Comparison of ENCODE assay signal across 26 cellular contexts in the genomic region with DNA sequence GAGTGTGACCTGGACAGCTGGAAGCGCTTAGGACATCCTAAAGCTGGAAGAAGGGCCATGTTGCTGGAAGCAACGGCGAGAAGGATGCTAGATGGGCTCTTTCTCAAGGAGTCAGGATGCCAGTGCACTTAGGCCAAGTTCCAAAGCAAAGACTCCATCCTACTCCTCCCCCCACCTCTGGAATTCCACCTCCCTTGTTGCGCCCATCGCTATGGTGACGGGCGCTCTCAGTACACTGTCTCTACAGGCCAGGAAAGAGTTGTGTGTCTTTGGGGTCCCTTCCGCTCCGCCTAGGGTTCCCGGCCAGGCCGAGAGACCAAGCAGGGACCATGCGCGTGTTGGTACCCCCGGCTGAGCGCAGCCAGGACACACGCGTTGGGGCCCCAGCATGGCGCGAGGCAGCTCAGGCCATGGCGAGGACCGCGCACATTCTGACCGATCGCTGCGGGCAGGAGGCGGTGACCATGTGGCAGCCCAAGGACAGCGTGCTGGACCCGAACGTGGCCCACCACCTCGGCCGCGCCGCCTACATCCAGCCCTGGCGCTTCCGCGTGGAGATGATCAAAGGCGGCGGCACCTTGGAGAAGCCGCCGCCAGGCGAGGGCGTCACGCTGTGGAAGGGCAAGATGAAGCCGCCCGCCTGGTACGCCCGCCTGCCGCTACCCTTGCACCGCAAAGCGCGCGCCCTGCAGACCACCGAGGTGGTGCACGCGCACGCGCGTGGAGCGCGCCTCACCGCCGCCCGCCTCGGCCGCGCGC. TPM values are rescaled to one million over a fixed set of nuclear protein-coding genes. Genes with fewer than 3 reads are reported as not detected.
DNase-seq lines count a peak whose midpoint lies in the region; ATAC-seq and TF ChIP-seq lines count a peak whose summit lies in the region.
"Had no signal": no experiment of that assay in that cellular context is flagged by ENCODE, and none has a peak within 500 bp of the region (broad histone marks: within the 10 kb centered on the region; RNA-seq: fewer than 3 reads in every experiment).

No MANE protein-coding gene starts in this region.

- no peak overlapping the region for H4K91ac ChIP-seq in neuronal stem cell (ENCODE audit: low read depth, low read length, poor library complexity)

- H3K79me1 ChIP-seq in neuronal stem cell (ENCODE audit: low read depth, low read length): no peaks in the 10 kb centered on the region

- H3K36me3 ChIP-seq in GM23338 (ENCODE audit: insufficient read depth) (no peaks in the 10 kb centered on the region), iPS DF 6.9 (ENCODE audit: control insufficient read depth, insufficient read depth, low read length) (no peaks in the 10 kb centered on the region), neuronal stem cell (replicated peaks in 1 of 2; ENCODE audit: control insufficient read depth in 2 of 2, insufficient read depth in 2 of 2, low read length in 2 of 2) (no peaks in the 10 kb centered on the region)

- peak overlapping the region; percentile 90 for H3K18ac ChIP-seq in neuronal stem cell (ENCODE audit: low read length)

- no peak overlapping the region for H3K27ac ChIP-seq in GM23338 (ENCODE audit: low read depth)
- H3K27ac ChIP-seq in iPS DF 6.9 (ENCODE audit: low read length): no peak overlapping the region
- peak overlapping the region; percentile 45 for H3K27ac ChIP-seq in neuronal stem cell (replicated peaks; ENCODE audit: low read length)
- H3K27ac ChIP-seq: KMS-11, PC-9 had no signal

- H3K27me3 ChIP-seq in GM23338 (ENCODE audit: insufficient read depth) (peaks cover 51% of the 10 kb centered on the region), iPS DF 6.9 (ENCODE audit: control insufficient read depth, insufficient read depth, low read length) (peaks cover 3% of the 10 kb centered on the region; the same call in 1 of the 2 replicates), neuronal stem cell (ENCODE audit: control insufficient read depth in 3 of 3, insufficient read depth in 3 of 3, low read depth in 1 of 3, low read length in 3 of 3) (peaks cover 0 to 24% (median 12%) of the 10 kb centered on the region in 3 experiments)

- no peak overlapping the region for H3K14ac ChIP-seq in neuronal stem cell (ENCODE audit: low read length)

- H2BK15ac ChIP-seq in neuronal stem cell (ENCODE audit: low read length): peak overlapping the region; percentile 8

- no CpG with 5 or more reads among the region's 67 CpGs for WGBS in iPS DF 6.9 (ENCODE audit: insufficient coverage, insufficient read length)
- WGBS in neuronal stem cell (ENCODE audit: extremely low coverage in 2 of 2, insufficient read length in 2 of 2, insufficient replicate concordance in 1 of 2), 2 donors: no CpG with 5 or more reads among the region's 67 CpGs

- H3K4me1 ChIP-seq in GM23338 (ENCODE audit: insufficient read depth): no peaks in the 10 kb centered on the region
- H3K4me1 ChIP-seq in iPS DF 6.9 (ENCODE audit: control insufficient read depth, insufficient read depth, low read length): peaks cover 2% of the 10 kb centered on the region; the same call in 1 of the 2 replicates
- peaks cover 5 to 6% of the 10 kb centered on the region in 2 donors for H3K4me1 ChIP-seq in neuronal stem cell (ENCODE audit: control insufficient read depth in 2 of 2, insufficient read depth in 1 of 2, low read depth in 1 of 2, low read length in 2 of 2)

- H3K4me2 ChIP-seq in GM23338: peak overlapping the region; percentile 90
- peak overlapping the region; percentile 95 for H3K4me2 ChIP-seq in neuronal stem cell (ENCODE audit: insufficient read depth, low read length, poor library complexity, severe bottlenecking)
- H3K4me2 ChIP-seq: KMS-11, PC-9 had no signal

- no peak overlapping the region; the same call in 1 of the 2 replicates for H3K27ac Mint-ChIP-seq in GM23338
- no peak overlapping the region for H3K27ac Mint-ChIP-seq in activated naive CD8-positive, alpha-beta T cell treated with anti-CD3 and anti-CD28 coated beads, Interleukin-2, amount 50 U/mL, for 24 hours
- H3K27ac Mint-ChIP-seq: activated naive CD8-positive, alpha-beta T cell; activated T-helper 1 cell treated with anti-CD3 and anti-CD28 coated beads, Interleukin-12 subunit alpha, Interleukin-12 subunit beta, Interleukin-2, Interleukin-4 antibody, amounts not matched to agents 30 ng/mL and 10 ng/mL and 1 ng/mL, durations not matched to agents 14 hours and 24 hours and 36 hours; natural killer cell treated with Interleukin-12 subunit alpha and Interleukin-12 subunit beta and Interleukin-15 and Interleukin-18, amount 100 ng/mL, for 72 hours; type B pancreatic cell had no signal

- no peak overlapping the region for H2BK5ac ChIP-seq in neuronal stem cell (ENCODE audit: low read length)

- H3K9me3 ChIP-seq in iPS DF 6.9 (ENCODE audit: control insufficient read depth, insufficient read depth, low read length): no peaks in the 10 kb centered on the region
- H3K9me3 ChIP-seq in neuronal stem cell (replicated peaks in 1 of 2; ENCODE audit: control insufficient read depth in 2 of 2, insufficient read depth in 1 of 2, low read depth in 1 of 2, low read length in 2 of 2): no peaks in the 10 kb centered on the region

- no peaks in the 10 kb centered on the region for H3K36me3 Mint-ChIP-seq in GM23338 (ENCODE audit: low read depth)
- no peaks in the 10 kb centered on the region for H3K36me3 Mint-ChIP-seq in activated naive CD8-positive, alpha-beta T cell treated with anti-CD3 and anti-CD28 coated beads, Interleukin-2, amount 50 U/mL, for 24 hours (ENCODE audit: low read depth)
- H3K36me3 Mint-ChIP-seq: activated naive CD8-positive, alpha-beta T cell; natural killer cell treated with Interleukin-12 subunit alpha and Interleukin-12 subunit beta and Interleukin-15 and Interleukin-18, amount 100 ng/mL, for 72 hours; type B pancreatic cell had no signal

- H3K4me3 ChIP-seq in GM23338 (peak overlapping the region; percentile 76), iPS DF 6.9 (ENCODE audit: low read length) (peak overlapping the region; percentile 36; the same call in 1 of the 2 replicates), neuronal stem cell (ENCODE audit: low read length in 2 of 2) (peak overlapping the region; percentile 30 to 80)
- H3K4me3 ChIP-seq: PC-9 had no signal

- H3K79me2 ChIP-seq in GM23338 (replicated peaks; ENCODE audit: insufficient read depth): no peaks in the 10 kb centered on the region

- H3K4ac ChIP-seq in neuronal stem cell (ENCODE audit: low read length): no peak overlapping the region

- H3K23ac ChIP-seq in neuronal stem cell (ENCODE audit: low read depth, low read length, poor library complexity): peak overlapping the region; percentile 0

- H3K9me2 ChIP-seq in GM23338 (ENCODE audit: insufficient read depth): no peaks in the 10 kb centered on the region

- H3F3A ChIP-seq in GM23338 (replicated peaks; ENCODE audit: low read depth): no peaks in the 10 kb centered on the region

- peaks cover 41% of the 10 kb centered on the region for H3K27me3 Mint-ChIP-seq in GM23338 (ENCODE audit: insufficient read depth, low read depth, poor library complexity)
- H3K27me3 Mint-ChIP-seq in activated naive CD8-positive, alpha-beta T cell treated with anti-CD3 and anti-CD28 coated beads, Interleukin-2, amount 50 U/mL, for 24 hours: peaks cover 31% of the 10 kb centered on the region

- no peak overlapping the region for H2BK120ac ChIP-seq in neuronal stem cell (ENCODE audit: low read depth, low read length)

- DNase-seq in GM23338 (ENCODE audit: low spot score): peak; percentile 94
- DNase-seq in activated naive CD8-positive, alpha-beta T cell treated with anti-CD3 and anti-CD28 coated beads, Interleukin-2, amount 50 U/mL, for 24 hours: peak; percentile 2
- peak; percentile 47 for DNase-seq in iPS DF 6.9 (ENCODE audit: low read depth, low spot score)
- peak; percentile 77 for DNase-seq in neuronal stem cell (ENCODE audit: low spot score)
- no peak for DNase-seq in NCI-H1092 (lab: John Stamatoyannopoulos, UW)
- no peak for DNase-seq in NCI-H1417 (lab: John Stamatoyannopoulos, UW)
- DNase-seq in NCI-H524 (lab: John Stamatoyannopoulos, UW): no peak
- DNase-seq: dermis blood vessel endothelial cell; HCEC 1CT; NCI-H1092 treated with DMSO at 0.1 percent for 48 hours; NCI-H748 treated with DMSO at 0.1 percent for 48 hours; PC-9; stimulated activated CD4-positive, alpha-beta T cell treated with anti-CD3 and anti-CD28 coated beads, Interleukin-15, amount 100 ng/mL, for 24 hours; stimulated activated naive CD4-positive, alpha-beta T cell had no signal

- ATAC-seq in GM23338: peak; percentile 94
- no peak for ATAC-seq in activated naive CD8-positive, alpha-beta T cell treated with anti-CD3 and anti-CD28 coated beads, Interleukin-2, amount 50 U/mL, for 24 hours
- no peak for ATAC-seq in GM18502 (IDR thresholded peaks at IDR 0.05; ENCODE audit: poor library complexity, unreplicated experiment)
- ATAC-seq: esophagus mucosa had no signal

- peaks cover 4% of the 10 kb centered on the region for H4K20me1 ChIP-seq in GM23338 (replicated peaks; ENCODE audit: insufficient read depth)

- H3K9ac ChIP-seq in neuronal stem cell (ENCODE audit: low read depth, low read length, poor library complexity): peak overlapping the region; percentile 89
- H3K9ac ChIP-seq: KMS-11 had no signal

- H2AFZ ChIP-seq in GM23338: peak overlapping the region; percentile 95
- H2AFZ ChIP-seq in neuronal stem cell (ENCODE audit: low read length): peak overlapping the region; percentile 82
- H2AFZ ChIP-seq: PC-9 had no signal

- H4K8ac ChIP-seq in neuronal stem cell (ENCODE audit: low read depth, low read length): no peak overlapping the region

- peak overlapping the region; percentile 0 for H2BK12ac ChIP-seq in neuronal stem cell (ENCODE audit: low read length)

- 0 out of 4 replicates have a peak, but pooled peaks of 1 of the 2 experiments have one; percentile 14 for TF ChIP-seq CTCF in GM23338 (conservative IDR thresholded peaks at IDR 0.05; ENCODE audit: low read depth in 2 of 2)

- no peak overlapping the region for H2AK5ac ChIP-seq in neuronal stem cell (ENCODE audit: low read depth, low read length)

- H3K9me3 Mint-ChIP-seq in GM23338: no peaks in the 10 kb centered on the region; the same call in 1 of the 3 replicates
- H3K9me3 Mint-ChIP-seq in activated naive CD8-positive, alpha-beta T cell treated with anti-CD3 and anti-CD28 coated beads, Interleukin-2, amount 50 U/mL, for 24 hours: peaks cover 3% of the 10 kb centered on the region
- H3K9me3 Mint-ChIP-seq: activated T-helper 1 cell treated with anti-CD3 and anti-CD28 coated beads, Interleukin-12 subunit alpha, Interleukin-12 subunit beta, Interleukin-2, Interleukin-4 antibody, amounts not matched to agents 30 ng/mL and 10 ng/mL and 1 ng/mL, durations not matched to agents 14 hours and 24 hours and 36 hours; natural killer cell treated with Interleukin-12 subunit alpha and Interleukin-12 subunit beta and Interleukin-15 and Interleukin-18, amount 100 ng/mL, for 72 hours; type B pancreatic cell had no signal

- peaks cover 4% of the 10 kb centered on the region; the same call in 2 of the 3 replicates for H3K4me1 Mint-ChIP-seq in GM23338
- no peaks in the 10 kb centered on the region for H3K4me1 Mint-ChIP-seq in activated naive CD8-positive, alpha-beta T cell treated with anti-CD3 and anti-CD28 coated beads, Interleukin-2, amount 50 U/mL, for 24 hours

- H3K4me3 Mint-ChIP-seq in GM23338: peak overlapping the region; percentile 80
- no peak overlapping the region for H3K4me3 Mint-ChIP-seq in activated naive CD8-positive, alpha-beta T cell treated with anti-CD3 and anti-CD28 coated beads, Interleukin-2, amount 50 U/mL, for 24 hours
- H3K4me3 Mint-ChIP-seq: activated naive CD8-positive, alpha-beta T cell; activated T-helper 1 cell treated with anti-CD3 and anti-CD28 coated beads, Interleukin-12 subunit alpha, Interleukin-12 subunit beta, Interleukin-2, Interleukin-4 antibody, amounts not matched to agents 30 ng/mL and 10 ng/mL and 1 ng/mL, durations not matched to agents 14 hours and 24 hours and 36 hours; natural killer cell treated with Interleukin-12 subunit alpha and Interleukin-12 subunit beta and Interleukin-15 and Interleukin-18, amount 100 ng/mL, for 72 hours; type B pancreatic cell had no signal

RNA-seq across cellular contexts. Expression of a gene that starts 31.0 kb away (rescaled TPM):
- 18.5 and 37.3 TPM in 2 replicates for total RNA-seq in GM23338 (2014; rRNA removed; shearing (Covaris generic))
- polyA plus RNA-seq in GM23338 (2016; fragmentation: Nextera tagmentation; extraction: Ambion mirVana): 10.1 and 12.6 TPM in 2 replicates
- polyA plus RNA-seq in neuronal stem cell (2013, experiment 1 of 2): 15.4 TPM
- polyA plus RNA-seq in neuronal stem cell (2013, experiment 2 of 2): 16.1 TPM
- total RNA-seq: activated CD8-positive, alpha-beta memory T cell treated with anti-CD3 and anti-CD28 coated beads for 36 hours; activated T-helper 1 cell treated with anti-CD3 and anti-CD28 coated beads, Interleukin-12 subunit alpha, Interleukin-12 subunit beta, Interleukin-2, Interleukin-4 antibody, amounts not matched to agents 30 ng/mL and 10 ng/mL and 1 ng/mL, durations not matched to agents 14 hours and 24 hours and 36 hours; dermis blood vessel endothelial cell; esophagus mucosa; mesenteric fat pad; natural killer cell treated with Interleukin-12 subunit alpha and Interleukin-12 subunit beta and Interleukin-15 and Interleukin-18, amount 100 ng/mL, for 72 hours; renal cortical epithelial cell; SK-MEL-5 had no signal
- polyA plus RNA-seq: AG04450 had no signal

RNA-seq across cellular contexts. Expression of a gene that starts 38.6 kb away (rescaled TPM):
- total RNA-seq in GM23338 (2014; rRNA removed; shearing (Covaris generic)): not detected in 2 replicates
- not detected in 2 replicates for polyA plus RNA-seq in GM23338 (2016; fragmentation: Nextera tagmentation; extraction: Ambion mirVana)
- polyA plus RNA-seq in neuronal stem cell (2013, experiment 1 of 2): not detected
- polyA plus RNA-seq in neuronal stem cell (2013, experiment 2 of 2): not detected
- total RNA-seq: activated CD8-positive, alpha-beta memory T cell treated with anti-CD3 and anti-CD28 coated beads for 36 hours; activated T-helper 1 cell treated with anti-CD3 and anti-CD28 coated beads, Interleukin-12 subunit alpha, Interleukin-12 subunit beta, Interleukin-2, Interleukin-4 antibody, amounts not matched to agents 30 ng/mL and 10 ng/mL and 1 ng/mL, durations not matched to agents 14 hours and 24 hours and 36 hours; dermis blood vessel endothelial cell; mesenteric fat pad; natural killer cell treated with Interleukin-12 subunit alpha and Interleukin-12 subunit beta and Interleukin-15 and Interleukin-18, amount 100 ng/mL, for 72 hours; renal cortical epithelial cell; SK-MEL-5 had no signal
- polyA plus RNA-seq: AG04450 had no signal

Comparison
In these comparisons a context has a peak if more than half of its experiments do, and no peak if none do; other contexts are left out.
1. DNase-seq: peak in GM23338 (single experiment), activated naive CD8-positive, alpha-beta T cell treated with anti-CD3 and anti-CD28 coated beads, Interleukin-2, amount 50 U/mL, for 24 hours (single experiment), iPS DF 6.9 (single experiment) and neuronal stem cell (single experiment); none in NCI-H1092 (single experiment), NCI-H1417 (0 of 3) and NCI-H524 (0 of 2).
2. Peak in every context shown above with its lines, with median percentiles within 50 percentile points of each other: H3K4me3 ChIP-seq.